In the genomic region with DNA sequence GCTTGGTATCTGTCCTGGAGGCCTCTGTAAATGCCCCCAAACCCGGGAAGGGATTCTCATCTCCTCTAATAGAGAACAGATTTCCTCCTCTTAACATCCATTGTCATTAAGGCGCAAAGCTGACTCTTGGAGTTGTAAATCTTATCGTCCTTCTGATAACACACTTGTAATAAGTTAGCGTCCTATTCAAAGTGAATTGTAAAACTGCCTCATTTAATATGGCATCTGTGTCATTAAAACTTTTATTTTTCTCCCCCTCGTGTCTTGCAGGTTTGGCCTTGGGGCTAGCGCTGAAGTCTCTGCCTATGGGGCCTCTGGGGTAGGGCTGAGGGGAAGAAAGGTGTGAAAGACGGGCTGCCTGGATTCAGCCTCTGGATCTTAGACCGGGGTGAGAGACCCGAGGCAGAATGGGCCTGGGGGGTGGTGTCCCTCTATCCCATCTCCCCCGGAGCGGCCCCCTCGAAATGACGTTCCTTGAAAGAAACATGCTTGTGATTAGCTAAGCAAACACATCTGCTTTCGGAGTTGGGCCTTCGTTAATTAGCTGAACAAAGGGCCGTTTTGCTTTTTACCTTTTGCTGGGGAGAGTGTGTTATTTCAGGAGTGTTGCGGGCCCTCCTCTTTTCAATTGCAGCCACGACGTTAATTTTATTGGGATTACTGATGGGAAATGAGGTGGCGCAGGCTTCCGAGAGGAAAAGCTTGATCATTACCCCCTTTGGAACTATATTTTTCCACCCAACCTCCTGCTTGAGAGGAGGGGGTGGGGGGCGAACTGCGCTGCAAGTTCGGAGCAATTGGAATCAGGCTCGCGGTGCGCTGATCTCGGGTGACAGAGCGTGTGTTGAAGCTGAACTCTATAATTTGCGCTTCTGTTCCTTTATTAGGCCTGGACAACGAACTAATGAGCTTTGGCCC, we compare ENCODE assay signal across 9 cellular contexts. TPM values are rescaled to one million over a fixed set of nuclear protein-coding genes. Genes with fewer than 3 reads are reported as not detected.
DNase-seq lines count a peak whose midpoint lies in the region; ATAC-seq, FAIRE-seq and TF ChIP-seq lines count a peak whose summit lies in the region.
"Had no signal": no experiment of that assay in that cellular context is flagged by ENCODE, and none has a peak within 500 bp of the region (broad histone marks: within the 10 kb centered on the region; RNA-seq: fewer than 3 reads in every experiment).

No MANE protein-coding gene starts in this region.

- no peak for TF ChIP-seq EP300 in H1 (IDR thresholded peaks at IDR 0.05; ENCODE audit: borderline replicate concordance in 1 of 2, low read depth in 2 of 2, low read length in 2 of 2)

- no peak overlapping the region for H3K23ac ChIP-seq in H1 (ENCODE audit: insufficient read length)

- H3K27me3 ChIP-seq in H1 (replicated peaks in 1 of 4; ENCODE audit: control insufficient read depth in 3 of 4, extremely low read depth in 1 of 4, insufficient read depth in 3 of 4, low read length in 3 of 4), result peaks cover 62 to 92% (median 80%) of the 10 kb centered on the region in 4 experiments
- no peaks in the 10 kb centered on the region for H3K27me3 ChIP-seq in testis

- H3K27ac ChIP-seq in RWPE1, result peak overlapping the region; percentile 27
- no peak overlapping the region for H3K27ac ChIP-seq in H1 (ENCODE audit: low read depth, low read length)
- H3K27ac ChIP-seq in testis, result peak overlapping the region; percentile 95 to 97

- H2BK12ac ChIP-seq in H1 (ENCODE audit: low read depth, low read length), result no peak overlapping the region

- no peaks in the 10 kb centered on the region for H3K79me2 ChIP-seq in H1 (ENCODE audit: control insufficient read depth in 1 of 2, insufficient read depth in 2 of 2, low read length in 2 of 2)

- ATAC-seq in HG02885 (IDR thresholded peaks at IDR 0.05; ENCODE audit: poor library complexity, unreplicated experiment), result no peak
- ATAC-seq in GM18868 (IDR thresholded peaks at IDR 0.05; ENCODE audit: unreplicated experiment), result no peak

- peak overlapping the region; percentile 49 for H3K4ac ChIP-seq in H1 (replicated peaks; ENCODE audit: insufficient read length, low read depth, low read length)

- H4K20me1 ChIP-seq in H1 (replicated peaks in 1 of 2; ENCODE audit: control insufficient read depth in 1 of 2, insufficient read depth in 2 of 2, low read length in 2 of 2), result peaks cover 0 to 3% of the 10 kb centered on the region in 2 experiments

- H2BK120ac ChIP-seq in H1 (replicated peaks; ENCODE audit: low read depth, low read length), result no peak overlapping the region

- CTCF ChIA-PET in RWPE1 (lab: Yijun Ruan, JAX), result interaction anchor here (3.4 kb wide), 1 partner anchor 16 kb away, joined by 13 read pairs; no protein-coding TSS in a partner anchor
- CTCF ChIA-PET in H1 (lab: Charles Lee; ENCODE audit: partially characterized antibody), result interaction anchor here (0.8 to 5.8 kb wide), 12 partner anchors 8 to 168 kb away, joined by 3 to 59 read pairs (median 6); a partner anchor contains a TSS

- peak overlapping the region in 3 of 4 experiments; percentile 3 to 47 (median 26); a peak in 4 of 8 replicates for H3K4me3 ChIP-seq in H1 (ENCODE audit: extremely low read depth in 1 of 4, insufficient read depth in 2 of 4, low read depth in 3 of 4, low read length in 4 of 4)
- peak overlapping the region; percentile 17 to 86 for H3K4me3 ChIP-seq in testis

- H3K4me1 ChIP-seq in H1 (replicated peaks in 1 of 4; ENCODE audit: control insufficient read depth in 3 of 4, insufficient read depth in 4 of 4, low read length in 3 of 4), result peaks cover 19 to 32% (median 20%) of the 10 kb centered on the region in 4 experiments
- H3K4me1 ChIP-seq in testis, result peaks cover 15% of the 10 kb centered on the region

- H2BK15ac ChIP-seq in H1 (ENCODE audit: low read length), result no peak overlapping the region

- H4K8ac ChIP-seq in H1 (ENCODE audit: extremely low read depth, insufficient read depth, low read length), result no peak overlapping the region

- no peak for DNase-seq in RWPE1 (ENCODE audit: low spot score)
- DNase-seq in H1 (ENCODE audit: low read depth in 1 of 2, low spot score in 2 of 2), result peak in 1 of 2 experiments; percentile 53
- peak; percentile 9 for DNase-seq in mucosa of gallbladder (ENCODE audit: low spot score)
- no peak for DNase-seq in testis
- DNase-seq in epidermal melanocyte (ENCODE audit: insufficient read length, low spot score), result no peak
- DNase-seq in pons (ENCODE audit: low spot score), result no peak
- DNase-seq: amniotic stem cell had no signal

- no peak overlapping the region for H4K5ac ChIP-seq in H1 (ENCODE audit: insufficient read length, low read depth, low read length)

- TF ChIP-seq POLR2A in H1 (IDR thresholded peaks at IDR 0.05; ENCODE audit: control extremely low read depth in 1 of 2, low read depth in 2 of 2, low read length in 2 of 2) (no peak), testis (IDR thresholded peaks at IDR 0.05) (no peak)

- intact Hi-C loops in testis (cut with DNase I; ENCODE audit: low total_unique reads), result loop anchor here (10.0 kb wide), 1 partner anchor 1078 kb away; no protein-coding TSS in a partner anchor

- TF ChIP-seq CTCF in RWPE1 (conservative IDR thresholded peaks at IDR 0.05; ENCODE audit: low read depth) (no peak), H1 (IDR thresholded peaks at IDR 0.05; ENCODE audit: control extremely low read depth in 1 of 3, insufficient read depth in 1 of 3, low read depth in 1 of 3, low read length in 3 of 3) (no peak), testis (IDR thresholded peaks at IDR 0.05) (no peak)

- H3K36me3 ChIP-seq in H1 (ENCODE audit: control insufficient read depth in 2 of 4, insufficient read depth in 4 of 4, low read length in 3 of 4) (no peaks in the 10 kb centered on the region; a peak in 1 of 8 replicates), testis (ENCODE audit: low read depth, missing control alignments) (no peaks in the 10 kb centered on the region)

- no peak overlapping the region for H2AK5ac ChIP-seq in H1 (ENCODE audit: low read depth, low read length)

- no peak overlapping the region for H3K56ac ChIP-seq in H1 (replicated peaks; ENCODE audit: insufficient read length, low read depth, low read length)

- FAIRE-seq in H1 (lab: Jason Lieb, UNC), result no peak

- no peak overlapping the region for H4K91ac ChIP-seq in H1 (replicated peaks; ENCODE audit: insufficient read length, low read length)

- H3K14ac ChIP-seq in H1 (ENCODE audit: insufficient read length), result no peak overlapping the region

- H2BK5ac ChIP-seq in H1 (ENCODE audit: low read depth, low read length), result peak overlapping the region; percentile 68; the same call in 1 of the 2 replicates

- H3K79me1 ChIP-seq in H1 (ENCODE audit: low read depth, low read length), result no peaks in the 10 kb centered on the region

- peak overlapping the region; percentile 48 for H3K18ac ChIP-seq in H1 (ENCODE audit: extremely low read depth, low read length)

- 3% methylated on average over 30 of the region's 31 CpGs; no CpG with 5 or more reads in 1 of the 2 experiments for WGBS in H1 (ENCODE audit: extremely low coverage in 1 of 2, insufficient coverage in 1 of 2, insufficient read length in 1 of 2, insufficient replicate concordance in 2 of 2, low coverage in 1 of 2, low lambda C conversion rate in 2 of 2, missing lambda C conversion rate in 1 of 2), 2 experiments
- WGBS in testis, 2 donors, result 17 to 18% methylated on average over 31 of the region's 31 CpGs

- POLR2A ChIA-PET in RWPE1 (lab: Yijun Ruan, JAX; ENCODE audit: low non-redundant PET) (interaction anchor here (0.5 kb wide), 1 partner anchor 56 kb away, joined by 3 read pairs; no protein-coding TSS in a partner anchor), H1 (lab: Charles Lee; ENCODE audit: partially characterized antibody) (interaction anchor here (0.9 to 2.5 kb wide), 3 partner anchors 13 to 18 kb away, joined by 3 to 9 read pairs (median 4); a partner anchor contains a TSS)

- H3K23me2 ChIP-seq in H1 (ENCODE audit: low read depth, low read length), result peaks cover 16% of the 10 kb centered on the region; the same call in 1 of the 2 replicates

- 0 out of 2 replicates have a peak overlapping the region, but pooled peaks have one; percentile 32 for H2BK20ac ChIP-seq in H1 (ENCODE audit: low read length)

- H3K4me2 ChIP-seq in H1 (ENCODE audit: insufficient read depth in 1 of 2, low read depth in 2 of 2, low read length in 2 of 2), result peak overlapping the region; percentile 57 to 62

- no peak overlapping the region for H2AFZ ChIP-seq in H1 (ENCODE audit: low read length)

- no peak for TF ChIP-seq RAD21 in H1 (IDR thresholded peaks at IDR 0.05 in 1 of 2, conservative IDR thresholded peaks at IDR 0.05 in 1 of 2; ENCODE audit: low read depth in 2 of 2, low read length in 2 of 2)

- no peak overlapping the region for H3K9ac ChIP-seq in H1 (replicated peaks in 1 of 4; ENCODE audit: extremely low read depth in 1 of 4, low read depth in 3 of 4, low read length in 3 of 4)

- no peaks in the 10 kb centered on the region for H3K9me3 ChIP-seq in H1 (ENCODE audit: insufficient read depth in 2 of 2, low read depth in 1 of 2, low read length in 1 of 2)
- H3K9me3 ChIP-seq in testis, result no peaks in the 10 kb centered on the region

TF ChIP-seq in H1, 55 proteins besides CTCF, POLR2A, EP300 and RAD21 (continues in another document):
- TF ChIP-seq, protein P1, sequence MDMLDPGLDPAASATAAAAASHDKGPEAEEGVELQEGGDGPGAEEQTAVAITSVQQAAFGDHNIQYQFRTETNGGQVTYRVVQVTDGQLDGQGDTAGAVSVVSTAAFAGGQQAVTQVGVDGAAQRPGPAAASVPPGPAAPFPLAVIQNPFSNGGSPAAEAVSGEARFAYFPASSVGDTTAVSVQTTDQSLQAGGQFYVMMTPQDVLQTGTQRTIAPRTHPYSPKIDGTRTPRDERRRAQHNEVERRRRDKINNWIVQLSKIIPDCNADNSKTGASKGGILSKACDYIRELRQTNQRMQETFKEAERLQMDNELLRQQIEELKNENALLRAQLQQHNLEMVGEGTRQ (IDR thresholded peaks at IDR 0.05; ENCODE audit: low read length), result no peak
- TF ChIP-seq TCF12 (IDR thresholded peaks at IDR 0.05; ENCODE audit: low read depth, low read length), result no peak
- no peak for TF ChIP-seq TBP (IDR thresholded peaks at IDR 0.05; ENCODE audit: low read depth, low read length)
- TF ChIP-seq MAFK (IDR thresholded peaks at IDR 0.05; ENCODE audit: low read depth, low read length), result no peak
- TF ChIP-seq EZH2 (IDR thresholded peaks at IDR 0.05; ENCODE audit: low read depth, low read length, severe bottlenecking), result peak; percentile 93

RNA-seq across cellular contexts. Expression of a gene that starts 12.4 kb away (rescaled TPM):
- total RNA-seq in H1 (2021; fragmentation: NEBNext Ultra II Directional; extraction: Animal tissue kit (Norgen Biotek cat#: 25700)), result not detected in 2 replicates
- 0.03 and 0.14 TPM in 2 replicates for polyA plus RNA-seq in H1 (2011; rRNA removed)
- polyA plus RNA-seq in H1 (2011; cell fraction: cytosol; rRNA removed), result 0.05 TPM
- polyA plus RNA-seq in H1 (2011; cell fraction: nucleus; rRNA removed), result 0.07 TPM
- polyA plus RNA-seq in H1 (2012, experiment 1 of 2), result 0.21 to 0.88 TPM (median 0.46 TPM) in 4 replicates
- 0.10 TPM for polyA plus RNA-seq in H1 (2012, experiment 2 of 2)
- polyA plus RNA-seq in H1 (2013, experiment 1 of 2), result 0.04 TPM
- polyA plus RNA-seq in H1 (2013, experiment 2 of 2), result 0.04 TPM
- polyA minus RNA-seq in H1 (2011; rRNA and poly(A)+ RNA removed), result 0.03 TPM in 1 of 2 replicates, not detected in the other
- polyA minus RNA-seq in H1 (2011; cell fraction: cytosol; rRNA and poly(A)+ RNA removed), result 0.29 TPM
- polyA minus RNA-seq in H1 (2011; cell fraction: nucleus; rRNA and poly(A)+ RNA removed), result not detected
- total RNA-seq in mucosa of gallbladder, result 288 TPM
- 10 to 100 TPM; 31.2 to 38.2 TPM for total RNA-seq in testis
- 42.9 TPM for polyA plus RNA-seq in testis (ENCODE audit: insufficient read depth, low read depth, low replicate concordance)

Comparison
In these comparisons a context has a peak if more than half of its experiments do, and no peak if none do; other contexts are left out.
1. RNA of a gene that starts 12.4 kb away (total RNA-seq): 288 TPM in mucosa of gallbladder (single experiment) and 31.2 to 38.2 TPM in testis; not detected in H1; every median in the first group is over 10 times any median in the second.